In the genomic region with DNA sequence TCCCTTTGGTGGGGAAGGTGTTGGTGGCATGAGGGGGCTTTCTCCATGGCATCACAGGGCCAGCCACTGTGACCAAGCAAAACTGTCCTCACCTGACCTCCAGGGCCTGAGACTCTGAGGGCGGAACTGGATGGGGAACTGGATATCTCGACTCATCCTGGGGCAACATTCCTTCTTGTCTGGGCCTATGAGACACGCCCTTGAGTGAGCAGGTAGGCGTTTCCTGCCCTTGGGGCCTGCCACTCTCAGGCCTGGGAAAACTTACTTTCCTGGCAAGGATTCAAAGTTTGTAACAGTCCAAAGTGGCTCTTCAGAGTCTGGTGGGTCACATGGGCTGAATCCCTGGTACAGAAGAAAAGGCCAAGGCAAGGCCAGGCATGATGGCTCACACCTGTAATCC, we compare ENCODE assay signal across 1 cellular context.
TF ChIP-seq lines count a peak whose summit lies in the region.

No MANE protein-coding gene starts in this region.

TF ChIP-seq in Ishikawa, 13 proteins besides CTCF, POLR2A, EP300 and RAD21 (continued from another document):
- TF ChIP-seq, protein P1, sequence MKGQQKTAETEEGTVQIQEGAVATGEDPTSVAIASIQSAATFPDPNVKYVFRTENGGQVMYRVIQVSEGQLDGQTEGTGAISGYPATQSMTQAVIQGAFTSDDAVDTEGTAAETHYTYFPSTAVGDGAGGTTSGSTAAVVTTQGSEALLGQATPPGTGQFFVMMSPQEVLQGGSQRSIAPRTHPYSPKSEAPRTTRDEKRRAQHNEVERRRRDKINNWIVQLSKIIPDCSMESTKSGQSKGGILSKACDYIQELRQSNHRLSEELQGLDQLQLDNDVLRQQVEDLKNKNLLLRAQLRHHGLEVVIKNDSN (IDR thresholded peaks at IDR 0.05) = peak; percentile 88
- peak; percentile 60; the same call in 1 of the 2 replicates for TF ChIP-seq FOXM1 (IDR thresholded peaks at IDR 0.05; ENCODE audit: borderline replicate concordance, low read depth)
- TF ChIP-seq TCF12 (IDR thresholded peaks at IDR 0.05; ENCODE audit: low read depth) = peak; percentile 89
- peak; percentile 82 for TF ChIP-seq TEAD4 (IDR thresholded peaks at IDR 0.05)
